In the genomic region with DNA sequence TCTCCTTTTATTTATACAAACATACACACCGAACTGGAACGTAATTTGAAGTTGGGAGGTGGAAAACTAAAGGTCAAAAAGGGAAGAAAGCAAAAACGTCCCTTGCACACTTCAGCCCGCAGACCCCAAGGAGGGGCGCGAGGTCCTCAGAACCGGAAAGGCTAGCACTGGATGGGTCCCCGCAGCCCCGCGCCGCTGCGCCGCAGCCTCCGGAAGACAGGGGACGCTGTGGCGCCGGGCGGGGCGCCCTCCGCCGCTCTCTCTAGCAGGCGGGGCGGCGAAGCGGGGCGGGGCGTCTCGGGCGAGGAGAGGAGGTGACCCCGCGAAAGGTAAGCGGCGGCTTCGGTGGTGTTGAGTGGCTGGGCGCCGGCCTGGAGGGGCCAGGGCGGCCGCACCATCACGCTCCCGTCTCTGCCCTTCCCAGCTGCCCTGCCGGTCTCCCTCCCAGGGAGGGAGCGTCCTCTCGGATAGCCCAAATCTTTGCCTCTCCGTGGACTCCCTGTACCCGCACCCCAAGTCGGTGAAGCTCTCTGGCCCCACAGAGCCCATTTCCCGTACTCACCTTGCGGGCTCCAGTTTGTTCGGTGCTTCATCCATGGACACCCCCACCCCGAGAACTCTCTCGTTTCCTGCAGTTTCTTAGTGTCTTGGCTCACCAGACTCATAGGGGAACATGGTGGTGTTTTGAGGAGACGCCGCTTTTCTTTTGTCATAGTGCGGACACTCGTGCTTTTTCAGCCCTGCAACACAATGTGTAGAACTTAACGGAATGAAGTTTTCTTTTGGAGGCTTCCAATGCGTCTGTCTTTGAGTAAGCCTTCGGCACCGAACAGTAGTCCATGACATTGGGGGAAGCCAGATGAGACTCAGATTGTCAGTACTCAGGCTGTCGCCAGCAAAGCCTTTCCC, we compare ENCODE assay signal across 1 cellular context.
TF ChIP-seq lines count a peak whose summit lies in the region.

A gene with protein sequence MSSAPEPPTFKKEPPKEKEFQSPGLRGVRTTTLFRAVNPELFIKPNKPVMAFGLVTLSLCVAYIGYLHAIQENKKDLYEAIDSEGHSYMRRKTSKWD (plus strand): TSS at position 285 of the 909 bp plus-strand sequence. CDS start 14,444 bp downstream, outside the sequence.

TF ChIP-seq in HepG2, 621 proteins besides CTCF, POLR2A, EP300 and RAD21 (continued from another document and continues in another):
- TF ChIP-seq ZNF574 (CRISPR knock-in tag; IDR thresholded peaks at IDR 0.05) (peak; percentile 100), ZFX (CRISPR knock-in tag; IDR thresholded peaks at IDR 0.05; ENCODE audit: low read depth) (peak; percentile 75), KDM5A (IDR thresholded peaks at IDR 0.05; ENCODE audit: borderline replicate concordance, low read length) (peak; percentile 49; the same call in 1 of the 2 replicates), JUN (CRISPR knock-in tag; IDR thresholded peaks at IDR 0.05) (no peak), ZNF557 (CRISPR knock-in tag; IDR thresholded peaks at IDR 0.05) (peak; percentile 64; the same call in 1 of the 2 replicates), SNRNP70 (IDR thresholded peaks at IDR 0.05; ENCODE audit: low read depth, low read length) (no peak), ATF7 (IDR thresholded peaks at IDR 0.05) (no peak), ATF7 (CRISPR knock-in tag; IDR thresholded peaks at IDR 0.05) (no peak), PHF21A (CRISPR knock-in tag; IDR thresholded peaks at IDR 0.05) (0 out of 2 replicates have a peak, but pooled peaks have one; percentile 61), ZNF644 (CRISPR knock-in tag; IDR thresholded peaks at IDR 0.05; ENCODE audit: low read depth) (peak; percentile 81; the same call in 1 of the 2 replicates), EHMT2 (IDR thresholded peaks at IDR 0.05; ENCODE audit: borderline replicate concordance, low read depth, low read length) (no peak), FOXO1 (CRISPR knock-in tag; IDR thresholded peaks at IDR 0.05) (peak; percentile 54; the same call in 1 of the 2 replicates), ZNF329 (CRISPR knock-in tag; IDR thresholded peaks at IDR 0.05; ENCODE audit: low read depth) (no peak), MTF1 (CRISPR knock-in tag; IDR thresholded peaks at IDR 0.05) (0 out of 2 replicates have a peak, but pooled peaks have one; percentile 52), HNF1A (IDR thresholded peaks at IDR 0.05; ENCODE audit: low read depth) (no peak), HNF1A (CRISPR knock-in tag; IDR thresholded peaks at IDR 0.05; ENCODE audit: borderline replicate concordance) (no peak), FOXJ3 (CRISPR knock-in tag; IDR thresholded peaks at IDR 0.05; ENCODE audit: borderline replicate concordance) (peak; percentile 54; the same call in 1 of the 2 replicates), KAT2B (IDR thresholded peaks at IDR 0.05; ENCODE audit: borderline replicate concordance, low read depth, low read length) (no peak), CREM (IDR thresholded peaks at IDR 0.05) (no peak), CREM (CRISPR knock-in tag; IDR thresholded peaks at IDR 0.05) (no peak), GFI1 (CRISPR knock-in tag; IDR thresholded peaks at IDR 0.05; ENCODE audit: borderline replicate concordance) (peak; percentile 75), U2AF1 (optimal IDR thresholded peaks at IDR 0.05; ENCODE audit: low read depth, low read length) (peak; percentile 62), ZNF891 (CRISPR knock-in tag; IDR thresholded peaks at IDR 0.05) (0 out of 2 replicates have a peak, but pooled peaks have one; percentile 25), CENPX (CRISPR knock-in tag; IDR thresholded peaks at IDR 0.05) (no peak), IRX3 (CRISPR knock-in tag; IDR thresholded peaks at IDR 0.05; ENCODE audit: borderline replicate concordance, low read depth) (no peak), GATAD1 (CRISPR knock-in tag; IDR thresholded peaks at IDR 0.05) (peak; percentile 90), ZBTB37 (CRISPR knock-in tag; IDR thresholded peaks at IDR 0.05) (no peak), NCOA2 (CRISPR knock-in tag; IDR thresholded peaks at IDR 0.05) (peak; percentile 23), SIX1 (CRISPR knock-in tag; IDR thresholded peaks at IDR 0.05; ENCODE audit: borderline replicate concordance) (peak; percentile 46; the same call in 1 of the 2 replicates), TSC22D2 (CRISPR knock-in tag; IDR thresholded peaks at IDR 0.05; ENCODE audit: borderline replicate concordance) (peak; percentile 93)
- TF ChIP-seq, protein P1, sequence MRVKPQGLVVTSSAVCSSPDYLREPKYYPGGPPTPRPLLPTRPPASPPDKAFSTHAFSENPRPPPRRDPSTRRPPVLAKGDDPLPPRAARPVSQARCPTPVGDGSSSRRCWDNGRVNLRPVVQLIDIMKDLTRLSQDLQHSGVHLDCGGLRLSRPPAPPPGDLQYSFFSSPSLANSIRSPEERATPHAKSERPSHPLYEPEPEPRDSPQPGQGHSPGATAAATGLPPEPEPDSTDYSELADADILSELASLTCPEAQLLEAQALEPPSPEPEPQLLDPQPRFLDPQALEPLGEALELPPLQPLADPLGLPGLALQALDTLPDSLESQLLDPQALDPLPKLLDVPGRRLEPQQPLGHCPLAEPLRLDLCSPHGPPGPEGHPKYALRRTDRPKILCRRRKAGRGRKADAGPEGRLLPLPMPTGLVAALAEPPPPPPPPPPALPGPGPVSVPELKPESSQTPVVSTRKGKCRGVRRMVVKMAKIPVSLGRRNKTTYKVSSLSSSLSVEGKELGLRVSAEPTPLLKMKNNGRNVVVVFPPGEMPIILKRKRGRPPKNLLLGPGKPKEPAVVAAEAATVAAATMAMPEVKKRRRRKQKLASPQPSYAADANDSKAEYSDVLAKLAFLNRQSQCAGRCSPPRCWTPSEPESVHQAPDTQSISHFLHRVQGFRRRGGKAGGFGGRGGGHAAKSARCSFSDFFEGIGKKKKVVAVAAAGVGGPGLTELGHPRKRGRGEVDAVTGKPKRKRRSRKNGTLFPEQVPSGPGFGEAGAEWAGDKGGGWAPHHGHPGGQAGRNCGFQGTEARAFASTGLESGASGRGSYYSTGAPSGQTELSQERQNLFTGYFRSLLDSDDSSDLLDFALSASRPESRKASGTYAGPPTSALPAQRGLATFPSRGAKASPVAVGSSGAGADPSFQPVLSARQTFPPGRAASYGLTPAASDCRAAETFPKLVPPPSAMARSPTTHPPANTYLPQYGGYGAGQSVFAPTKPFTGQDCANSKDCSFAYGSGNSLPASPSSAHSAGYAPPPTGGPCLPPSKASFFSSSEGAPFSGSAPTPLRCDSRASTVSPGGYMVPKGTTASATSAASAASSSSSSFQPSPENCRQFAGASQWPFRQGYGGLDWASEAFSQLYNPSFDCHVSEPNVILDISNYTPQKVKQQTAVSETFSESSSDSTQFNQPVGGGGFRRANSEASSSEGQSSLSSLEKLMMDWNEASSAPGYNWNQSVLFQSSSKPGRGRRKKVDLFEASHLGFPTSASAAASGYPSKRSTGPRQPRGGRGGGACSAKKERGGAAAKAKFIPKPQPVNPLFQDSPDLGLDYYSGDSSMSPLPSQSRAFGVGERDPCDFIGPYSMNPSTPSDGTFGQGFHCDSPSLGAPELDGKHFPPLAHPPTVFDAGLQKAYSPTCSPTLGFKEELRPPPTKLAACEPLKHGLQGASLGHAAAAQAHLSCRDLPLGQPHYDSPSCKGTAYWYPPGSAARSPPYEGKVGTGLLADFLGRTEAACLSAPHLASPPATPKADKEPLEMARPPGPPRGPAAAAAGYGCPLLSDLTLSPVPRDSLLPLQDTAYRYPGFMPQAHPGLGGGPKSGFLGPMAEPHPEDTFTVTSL (CRISPR knock-in tag; IDR thresholded peaks at IDR 0.05; ENCODE audit: borderline replicate concordance): no peak
- TF ChIP-seq, protein P2, sequence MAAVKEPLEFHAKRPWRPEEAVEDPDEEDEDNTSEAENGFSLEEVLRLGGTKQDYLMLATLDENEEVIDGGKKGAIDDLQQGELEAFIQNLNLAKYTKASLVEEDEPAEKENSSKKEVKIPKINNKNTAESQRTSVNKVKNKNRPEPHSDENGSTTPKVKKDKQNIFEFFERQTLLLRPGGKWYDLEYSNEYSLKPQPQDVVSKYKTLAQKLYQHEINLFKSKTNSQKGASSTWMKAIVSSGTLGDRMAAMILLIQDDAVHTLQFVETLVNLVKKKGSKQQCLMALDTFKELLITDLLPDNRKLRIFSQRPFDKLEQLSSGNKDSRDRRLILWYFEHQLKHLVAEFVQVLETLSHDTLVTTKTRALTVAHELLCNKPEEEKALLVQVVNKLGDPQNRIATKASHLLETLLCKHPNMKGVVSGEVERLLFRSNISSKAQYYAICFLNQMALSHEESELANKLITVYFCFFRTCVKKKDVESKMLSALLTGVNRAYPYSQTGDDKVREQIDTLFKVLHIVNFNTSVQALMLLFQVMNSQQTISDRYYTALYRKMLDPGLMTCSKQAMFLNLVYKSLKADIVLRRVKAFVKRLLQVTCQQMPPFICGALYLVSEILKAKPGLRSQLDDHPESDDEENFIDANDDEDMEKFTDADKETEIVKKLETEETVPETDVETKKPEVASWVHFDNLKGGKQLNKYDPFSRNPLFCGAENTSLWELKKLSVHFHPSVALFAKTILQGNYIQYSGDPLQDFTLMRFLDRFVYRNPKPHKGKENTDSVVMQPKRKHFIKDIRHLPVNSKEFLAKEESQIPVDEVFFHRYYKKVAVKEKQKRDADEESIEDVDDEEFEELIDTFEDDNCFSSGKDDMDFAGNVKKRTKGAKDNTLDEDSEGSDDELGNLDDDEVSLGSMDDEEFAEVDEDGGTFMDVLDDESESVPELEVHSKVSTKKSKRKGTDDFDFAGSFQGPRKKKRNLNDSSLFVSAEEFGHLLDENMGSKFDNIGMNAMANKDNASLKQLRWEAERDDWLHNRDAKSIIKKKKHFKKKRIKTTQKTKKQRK (IDR thresholded peaks at IDR 0.05; ENCODE audit: low read length): no peak
- TF ChIP-seq, protein P3, sequence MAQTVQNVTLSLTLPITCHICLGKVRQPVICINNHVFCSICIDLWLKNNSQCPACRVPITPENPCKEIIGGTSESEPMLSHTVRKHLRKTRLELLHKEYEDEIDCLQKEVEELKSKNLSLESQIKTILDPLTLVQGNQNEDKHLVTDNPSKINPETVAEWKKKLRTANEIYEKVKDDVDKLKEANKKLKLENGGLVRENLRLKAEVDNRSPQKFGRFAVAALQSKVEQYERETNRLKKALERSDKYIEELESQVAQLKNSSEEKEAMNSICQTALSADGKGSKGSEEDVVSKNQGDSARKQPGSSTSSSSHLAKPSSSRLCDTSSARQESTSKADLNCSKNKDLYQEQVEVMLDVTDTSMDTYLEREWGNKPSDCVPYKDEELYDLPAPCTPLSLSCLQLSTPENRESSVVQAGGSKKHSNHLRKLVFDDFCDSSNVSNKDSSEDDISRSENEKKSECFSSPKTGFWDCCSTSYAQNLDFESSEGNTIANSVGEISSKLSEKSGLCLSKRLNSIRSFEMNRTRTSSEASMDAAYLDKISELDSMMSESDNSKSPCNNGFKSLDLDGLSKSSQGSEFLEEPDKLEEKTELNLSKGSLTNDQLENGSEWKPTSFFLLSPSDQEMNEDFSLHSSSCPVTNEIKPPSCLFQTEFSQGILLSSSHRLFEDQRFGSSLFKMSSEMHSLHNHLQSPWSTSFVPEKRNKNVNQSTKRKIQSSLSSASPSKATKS (CRISPR knock-in tag; IDR thresholded peaks at IDR 0.05): no peak
